ENCODE assay signal across 34 cellular contexts in genomic region chrX:131588995-131589394, GRCh38. TPM values are rescaled to one million over a fixed set of nuclear protein-coding genes. Genes with fewer than 3 reads are reported as not detected.
DNase-seq lines count a peak whose midpoint lies in the region; ATAC-seq, FAIRE-seq and TF ChIP-seq lines count a peak whose summit lies in the region.
"Had no signal": no experiment of that assay in that cellular context is flagged by ENCODE, and none has a peak within 500 bp of the region (broad histone marks: within the 10 kb centered on the region; RNA-seq: fewer than 3 reads in every experiment).

No MANE protein-coding gene starts in this region.

- no peak for TF ChIP-seq CTCF in fibroblast of pulmonary artery (IDR thresholded peaks at IDR 0.05; ENCODE audit: low read length, missing control alignments)
- no peak for TF ChIP-seq CTCF in nephron (IDR thresholded peaks at IDR 0.05; ENCODE audit: unreplicated experiment in 3 of 3)

- peaks cover 8% of the 10 kb centered on the region for H3K9me3 Mint-ChIP-seq in nephron
- H3K9me3 Mint-ChIP-seq: activated naive CD4-positive, alpha-beta T cell treated with anti-CD3 and anti-CD28 coated beads, Interleukin-2, amount 10 ng/mL, durations not matched to agents 7 days and 5 days; activated T-helper 1 cell treated with anti-CD3 and anti-CD28 coated beads, Interleukin-12 subunit alpha, Interleukin-12 subunit beta, Interleukin-2, Interleukin-4 antibody, amounts not matched to agents 30 ng/mL and 10 ng/mL and 1 ng/mL, durations not matched to agents 14 hours and 24 hours and 36 hours; GM23338; IgD-negative memory B cell; natural killer cell treated with Interleukin-12 subunit alpha and Interleukin-12 subunit beta and Interleukin-15 and Interleukin-18, amount 100 ng/mL, for 72 hours; T-helper 1 cell treated with Interleukin-12 subunit alpha and Interleukin-12 subunit beta and Interleukin-4 antibody, amounts not matched to agents 30 μg/mL and 1 μg/mL, for 36 hours had no signal

- no peaks in the 10 kb centered on the region for H3K27me3 Mint-ChIP-seq in nephron (ENCODE audit: low read depth)
- H3K27me3 Mint-ChIP-seq: activated naive CD4-positive, alpha-beta T cell treated with anti-CD3 and anti-CD28 coated beads, Interleukin-2, amount 10 ng/mL, durations not matched to agents 7 days and 5 days; IgD-negative memory B cell had no signal

- peaks cover 12% of the 10 kb centered on the region for H3K4me1 Mint-ChIP-seq in nephron
- H3K4me1 Mint-ChIP-seq: activated naive CD4-positive, alpha-beta T cell treated with anti-CD3 and anti-CD28 coated beads, Interleukin-2, amount 10 ng/mL, durations not matched to agents 7 days and 5 days; endodermal cell; GM23338; IgD-negative memory B cell had no signal

- H3K27ac Mint-ChIP-seq in nephron = peak overlapping the region; percentile 71 to 78 (median 74)
- H3K27ac Mint-ChIP-seq: activated naive CD4-positive, alpha-beta T cell treated with anti-CD3 and anti-CD28 coated beads, Interleukin-2, amount 10 ng/mL, durations not matched to agents 7 days and 5 days; activated T-helper 1 cell treated with anti-CD3 and anti-CD28 coated beads, Interleukin-12 subunit alpha, Interleukin-12 subunit beta, Interleukin-2, Interleukin-4 antibody, amounts not matched to agents 30 ng/mL and 10 ng/mL and 1 ng/mL, durations not matched to agents 14 hours and 24 hours and 36 hours; endodermal cell; GM23338; IgD-negative memory B cell; natural killer cell treated with Interleukin-12 subunit alpha and Interleukin-12 subunit beta and Interleukin-15 and Interleukin-18, amount 100 ng/mL, for 72 hours; T-helper 1 cell treated with Interleukin-12 subunit alpha and Interleukin-12 subunit beta and Interleukin-4 antibody, amounts not matched to agents 30 μg/mL and 1 μg/mL, for 36 hours had no signal

- ATAC-seq in HG03432 (IDR thresholded peaks at IDR 0.05; ENCODE audit: unreplicated experiment) = no peak
- ATAC-seq: esophagus mucosa; GM23338; left ventricle myocardium superior; natural killer cell treated with Interleukin-12 subunit alpha and Interleukin-12 subunit beta and Interleukin-15 and Interleukin-18, amount 100 ng/mL, for 72 hours had no signal

- no peak overlapping the region for H3K4me3 ChIP-seq in fibroblast of pulmonary artery (replicated peaks; ENCODE audit: low read depth, low read length)
- H3K4me3 ChIP-seq: GM23338, right atrium auricular region, SJSA1 had no signal

- FAIRE-seq in urothelium cell line (lab: Jason Lieb, UNC) = no peak
- FAIRE-seq: D721Med, GM12891, TTC549 had no signal

- H3K4me3 Mint-ChIP-seq in nephron = no peak overlapping the region
- H3K4me3 Mint-ChIP-seq: activated naive CD4-positive, alpha-beta T cell treated with anti-CD3 and anti-CD28 coated beads, Interleukin-2, amount 10 ng/mL, durations not matched to agents 7 days and 5 days; activated T-helper 1 cell treated with anti-CD3 and anti-CD28 coated beads, Interleukin-12 subunit alpha, Interleukin-12 subunit beta, Interleukin-2, Interleukin-4 antibody, amounts not matched to agents 30 ng/mL and 10 ng/mL and 1 ng/mL, durations not matched to agents 14 hours and 24 hours and 36 hours; endodermal cell; GM23338; IgD-negative memory B cell; natural killer cell treated with Interleukin-12 subunit alpha and Interleukin-12 subunit beta and Interleukin-15 and Interleukin-18, amount 100 ng/mL, for 72 hours; T-helper 1 cell treated with Interleukin-12 subunit alpha and Interleukin-12 subunit beta and Interleukin-4 antibody, amounts not matched to agents 30 μg/mL and 1 μg/mL, for 36 hours had no signal

- DNase-seq in ELF-1 (ENCODE audit: low read depth, low spot score) (peak; percentile 28), RPMI7951 (ENCODE audit: low read depth) (peak; percentile 49), fibroblast of pulmonary artery (ENCODE audit: low read depth) (peak; percentile 8), NCI-H82 (lab: John Stamatoyannopoulos, UW) (no peak), AML-193 (lab: John Stamatoyannopoulos, UW) (no peak), urothelium cell line (ENCODE audit: low spot score) (no peak)
- DNase-seq: activated CD4-positive, alpha-beta T cell treated with anti-CD3 and anti-CD28 coated beads, Interleukin-2, amount 50 U/mL, for 48 hours; activated CD8-positive, alpha-beta memory T cell treated with anti-CD3 and anti-CD28 coated beads, Interleukin-2, amount 50 U/mL, for 4 hours; activated naive CD4-positive, alpha-beta T cell treated with anti-CD3 and anti-CD28 coated beads, Interleukin-2, amount 10 ng/mL, durations not matched to agents 7 days and 5 days; amygdala; EL; endodermal cell; hypothalamus; left ventricle myocardium superior; NCI-H1105; NCI-H1930; NCI-H2227 treated with DMSO at 0.1 percent for 48 hours; NCI-H69; stimulated activated CD4-positive, alpha-beta T cell treated with anti-CD3 and anti-CD28 coated beads, Interleukin-2, amount 100 ng/mL, for 48 hours had no signal

- H3K36me3 Mint-ChIP-seq in nephron (ENCODE audit: low read depth) = peaks cover 3% of the 10 kb centered on the region
- H3K36me3 Mint-ChIP-seq: activated naive CD4-positive, alpha-beta T cell treated with anti-CD3 and anti-CD28 coated beads, Interleukin-2, amount 10 ng/mL, durations not matched to agents 7 days and 5 days; IgD-negative memory B cell; natural killer cell treated with Interleukin-12 subunit alpha and Interleukin-12 subunit beta and Interleukin-15 and Interleukin-18, amount 100 ng/mL, for 72 hours had no signal

RNA-seq across cellular contexts. Expression of gene OR13H1, which starts 45.1 kb away (rescaled TPM):
- not detected in 2 replicates for total RNA-seq in RPMI7951 (2014; rRNA removed; shearing (Covaris generic))
- total RNA-seq: activated T-helper 1 cell treated with anti-CD3 and anti-CD28 coated beads, Interleukin-12 subunit alpha, Interleukin-12 subunit beta, Interleukin-2, Interleukin-4 antibody, amounts not matched to agents 30 ng/mL and 10 ng/mL and 1 ng/mL, durations not matched to agents 14 hours and 24 hours and 36 hours; cardiac septum; endodermal cell; esophagus mucosa; GM23338; left ventricle myocardium superior; MCF 10A; natural killer cell treated with Interleukin-12 subunit alpha and Interleukin-12 subunit beta and Interleukin-15 and Interleukin-18, amount 100 ng/mL, for 72 hours; right atrium auricular region; SJSA1 had no signal

Comparison
In these comparisons a context has a peak if more than half of its experiments do, and no peak if none do; other contexts are left out.
1. DNase-seq: peak in ELF-1 (single experiment), RPMI7951 (single experiment) and fibroblast of pulmonary artery (single experiment); none in NCI-H82 (single experiment), AML-193 (0 of 2) and urothelium cell line (single experiment).